14 cellular contexts compared by ENCODE assay signal in genomic region chr10:121684276-121684675, GRCh38.
"Had no signal": no experiment of that assay in that cellular context is flagged by ENCODE, and none has a peak within 500 bp of the region (broad histone marks: within the 10 kb centered on the region; RNA-seq: fewer than 3 reads in every experiment).

No MANE protein-coding gene starts in this region.

- H3K4me3 ChIP-seq: coronary artery, left ventricle myocardium inferior, pancreas, thyroid gland, vagina had no signal

- H3K27ac ChIP-seq: coronary artery, left ventricle myocardium inferior, pancreas, thyroid gland, vagina had no signal

- H3K27me3 Mint-ChIP-seq: activated CD4-positive, alpha-beta T cell treated with anti-CD3 and anti-CD28 coated beads, Interleukin-2, amount 10 ng/mL, durations not matched to agents 24 days and 14 days had no signal

- DNase-seq: activated B cell treated with CpG ODN at 0.5 μM for 24 hours; activated CD4-positive, alpha-beta T cell treated with anti-CD3 and anti-CD28 coated beads, Interleukin-2, amount 10 ng/mL, durations not matched to agents 24 days and 14 days; activated naive CD4-positive, alpha-beta T cell treated with anti-CD3 and anti-CD28 coated beads for 36 hours; caudate nucleus; effector memory CD4-positive, alpha-beta T cell; left ventricle myocardium inferior; pancreas; T-helper 17 cell; thyroid gland had no signal

- H3K36me3 Mint-ChIP-seq: memory B cell; natural killer cell treated with Interleukin-12 subunit alpha and Interleukin-12 subunit beta and Interleukin-15 and Interleukin-18, amount 100 ng/mL, for 72 hours had no signal

- H3K4me1 Mint-ChIP-seq: activated B cell treated with CpG ODN at 0.5 μM for 24 hours; activated CD4-positive, alpha-beta T cell treated with anti-CD3 and anti-CD28 coated beads, Interleukin-2, amount 10 ng/mL, durations not matched to agents 24 days and 14 days; memory B cell; T-helper 17 cell had no signal

- H3K27me3 ChIP-seq: pancreas, thyroid gland, vagina had no signal

- H3K4me1 ChIP-seq: left ventricle myocardium inferior, pancreas, thyroid gland, vagina had no signal

- H3K27ac Mint-ChIP-seq: activated B cell treated with CpG ODN at 0.5 μM for 24 hours; activated CD4-positive, alpha-beta T cell treated with anti-CD3 and anti-CD28 coated beads, Interleukin-2, amount 10 ng/mL, durations not matched to agents 24 days and 14 days; activated naive CD4-positive, alpha-beta T cell treated with anti-CD3 and anti-CD28 coated beads for 36 hours; activated T-helper 1 cell treated with anti-CD3 and anti-CD28 coated beads, Interleukin-12 subunit alpha, Interleukin-12 subunit beta, Interleukin-2, Interleukin-4 antibody, amounts not matched to agents 30 ng/mL and 10 ng/mL and 1 ng/mL, durations not matched to agents 14 hours and 24 hours and 36 hours; memory B cell; natural killer cell treated with Interleukin-12 subunit alpha and Interleukin-12 subunit beta and Interleukin-15 and Interleukin-18, amount 100 ng/mL, for 72 hours; T-helper 17 cell had no signal

- H3K36me3 ChIP-seq: left ventricle myocardium inferior, pancreas, thyroid gland, vagina had no signal

- ATAC-seq: natural killer cell treated with Interleukin-12 subunit alpha and Interleukin-12 subunit beta and Interleukin-15 and Interleukin-18, amount 100 ng/mL, for 72 hours; pancreas; T-helper 17 cell had no signal

- H3K4me3 Mint-ChIP-seq: activated B cell treated with CpG ODN at 0.5 μM for 24 hours; activated CD4-positive, alpha-beta T cell treated with anti-CD3 and anti-CD28 coated beads, Interleukin-2, amount 10 ng/mL, durations not matched to agents 24 days and 14 days; activated naive CD4-positive, alpha-beta T cell treated with anti-CD3 and anti-CD28 coated beads for 36 hours; activated T-helper 1 cell treated with anti-CD3 and anti-CD28 coated beads, Interleukin-12 subunit alpha, Interleukin-12 subunit beta, Interleukin-2, Interleukin-4 antibody, amounts not matched to agents 30 ng/mL and 10 ng/mL and 1 ng/mL, durations not matched to agents 14 hours and 24 hours and 36 hours; memory B cell; natural killer cell treated with Interleukin-12 subunit alpha and Interleukin-12 subunit beta and Interleukin-15 and Interleukin-18, amount 100 ng/mL, for 72 hours; T-helper 17 cell had no signal

- H3K9me3 ChIP-seq: left ventricle myocardium inferior, pancreas, thyroid gland, vagina had no signal

- H3K9me3 Mint-ChIP-seq: activated B cell treated with CpG ODN at 0.5 μM for 24 hours; activated CD4-positive, alpha-beta T cell treated with anti-CD3 and anti-CD28 coated beads, Interleukin-2, amount 10 ng/mL, durations not matched to agents 24 days and 14 days; activated naive CD4-positive, alpha-beta T cell treated with anti-CD3 and anti-CD28 coated beads for 36 hours; activated T-helper 1 cell treated with anti-CD3 and anti-CD28 coated beads, Interleukin-12 subunit alpha, Interleukin-12 subunit beta, Interleukin-2, Interleukin-4 antibody, amounts not matched to agents 30 ng/mL and 10 ng/mL and 1 ng/mL, durations not matched to agents 14 hours and 24 hours and 36 hours; natural killer cell treated with Interleukin-12 subunit alpha and Interleukin-12 subunit beta and Interleukin-15 and Interleukin-18, amount 100 ng/mL, for 72 hours had no signal
